In the genomic region with DNA sequence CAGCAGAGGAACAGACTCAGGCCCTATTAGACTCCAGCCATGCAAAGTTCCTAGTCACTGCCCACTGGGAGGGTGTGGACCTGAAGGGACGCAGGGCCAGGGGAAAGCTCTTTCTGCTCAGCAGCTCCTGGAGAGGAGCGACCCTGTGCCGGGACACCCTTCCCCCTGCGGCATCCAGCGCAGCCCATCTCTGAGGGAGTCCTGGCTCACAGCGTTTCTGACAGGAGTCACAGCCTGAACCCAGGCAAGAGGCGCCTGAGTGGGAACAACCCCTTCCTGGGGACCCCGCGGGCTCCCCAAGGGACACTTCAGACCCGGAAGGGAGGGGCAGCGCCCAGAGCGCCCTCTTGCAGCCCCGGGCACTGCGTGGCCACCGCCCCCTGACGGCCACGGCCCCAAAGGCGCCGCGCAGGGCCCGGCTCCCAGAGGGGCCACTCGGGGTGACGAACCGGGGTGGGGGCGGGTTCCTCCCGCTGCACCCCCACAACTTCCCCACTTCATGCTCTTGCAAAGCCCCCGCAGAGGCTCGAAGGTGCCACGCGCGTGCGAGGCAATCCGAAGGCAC, we compare ENCODE assay signal across 8 cellular contexts. TPM values are rescaled to one million over a fixed set of nuclear protein-coding genes. Genes with fewer than 3 reads are reported as not detected.
DNase-seq lines count a peak whose midpoint lies in the region; ATAC-seq, FAIRE-seq and TF ChIP-seq lines count a peak whose summit lies in the region.

No MANE protein-coding gene starts in this region.

- DNase-seq in Right ventricle myocardium inferior (ENCODE audit: missing footprints) (peak; percentile 83), cardiac septum (ENCODE audit: low spot score) (no peak), SK-N-DZ (ENCODE audit: low spot score) (peak; percentile 62), bronchial epithelial cell (ENCODE audit: low read depth) (no peak), inferior parietal cortex (ENCODE audit: extremely low spot score) (peak; percentile 24), occipital lobe (lab: John Stamatoyannopoulos, UW) (no peak)
- peak; percentile 41 to 59 for DNase-seq in stimulated activated CD4-positive, alpha-beta T cell treated with anti-CD3 and anti-CD28 coated beads, Interleukin-4, amount 100 ng/mL, for 4 hours

- ATAC-seq in Right ventricle myocardium inferior (peak; percentile 21), HG03025 (IDR thresholded peaks at IDR 0.05; ENCODE audit: low FRiP score, unreplicated experiment) (peak; percentile 6)

- intact Hi-C loops in Right ventricle myocardium inferior (cut with DNase I) (no loop called here), cardiac septum (cut with DNase I) (no loop called here)

- H3K27me3 ChIP-seq in bronchial epithelial cell (ENCODE audit: control insufficient read depth, insufficient read depth, low read length), result no peaks in the 10 kb centered on the region

- peaks cover 3% of the 10 kb centered on the region for H3K36me3 ChIP-seq in bronchial epithelial cell (ENCODE audit: control insufficient read depth, insufficient read depth, low read length)

- FAIRE-seq in bronchial epithelial cell (lab: Jason Lieb, UNC), result no peak

- H3K4me3 ChIP-seq in bronchial epithelial cell (ENCODE audit: low read depth, low read length), result peak overlapping the region; percentile 98

- TF ChIP-seq CTCF in bronchial epithelial cell (IDR thresholded peaks at IDR 0.05; ENCODE audit: insufficient read depth, low read length, severe bottlenecking), result peak; percentile 56

RNA-seq across cellular contexts. Expression of a gene that starts 0.9 kb away (rescaled TPM):
- total RNA-seq in Right ventricle myocardium inferior (52.0 TPM), cardiac septum (43.2 TPM), bronchial epithelial cell (16.8 and 19.0 TPM in 2 replicates), occipital lobe (17.8 TPM)
- polyA plus RNA-seq in SK-N-DZ (2014; cell fraction: cytosol; rRNA removed), result 37.5 and 37.9 TPM in 2 replicates
- 113 and 219 TPM in 2 replicates for polyA plus RNA-seq in SK-N-DZ (2014; cell fraction: nucleus; rRNA removed)

RNA-seq across cellular contexts. Expression of a gene that starts 14.4 kb away (rescaled TPM):
- total RNA-seq in Right ventricle myocardium inferior (12.2 TPM), cardiac septum (12.8 TPM), bronchial epithelial cell (4.5 and 6.1 TPM in 2 replicates), occipital lobe (15.8 TPM)
- polyA plus RNA-seq in SK-N-DZ (2014; cell fraction: cytosol; rRNA removed), result 23.6 and 26.7 TPM in 2 replicates
- 70.8 and 86.4 TPM in 2 replicates for polyA plus RNA-seq in SK-N-DZ (2014; cell fraction: nucleus; rRNA removed)

RNA-seq across cellular contexts. Expression of a gene that starts 24.1 kb away (rescaled TPM):
- 5.7 TPM for total RNA-seq in Right ventricle myocardium inferior
- total RNA-seq in cardiac septum, result 4.0 TPM
- 3.9 and 16.4 TPM in 2 replicates for polyA plus RNA-seq in SK-N-DZ (2014; cell fraction: cytosol; rRNA removed)
- polyA plus RNA-seq in SK-N-DZ (2014; cell fraction: nucleus; rRNA removed), result 29.2 and 35.3 TPM in 2 replicates
- total RNA-seq in bronchial epithelial cell, result 1.1 and 2.7 TPM in 2 replicates
- total RNA-seq in occipital lobe, result 6.4 TPM

RNA-seq across cellular contexts. Expression of a gene that starts 25.6 kb away (rescaled TPM):
- 46.4 TPM for total RNA-seq in Right ventricle myocardium inferior
- 47.5 TPM for total RNA-seq in cardiac septum
- 137 and 140 TPM in 2 replicates for polyA plus RNA-seq in SK-N-DZ (2014; cell fraction: cytosol; rRNA removed)
- polyA plus RNA-seq in SK-N-DZ (2014; cell fraction: nucleus; rRNA removed), result 105 and 126 TPM in 2 replicates
- total RNA-seq in bronchial epithelial cell, result 41.0 and 48.4 TPM in 2 replicates
- total RNA-seq in occipital lobe, result 71.0 TPM

Comparison
In these comparisons a context has a peak if more than half of its experiments do, and no peak if none do; other contexts are left out.
1. DNase-seq: peak in Right ventricle myocardium inferior (single experiment), SK-N-DZ (single experiment), inferior parietal cortex (single experiment) and stimulated activated CD4-positive, alpha-beta T cell treated with anti-CD3 and anti-CD28 coated beads, Interleukin-4, amount 100 ng/mL, for 4 hours (2 of 2); none in cardiac septum (single experiment), bronchial epithelial cell (single experiment) and occipital lobe (single experiment).